16 cellular contexts compared by ENCODE assay signal in genomic region chr12:552466-552865, GRCh38.
DNase-seq lines count a peak whose midpoint lies in the region; ATAC-seq and TF ChIP-seq lines count a peak whose summit lies in the region.
"Had no signal": no experiment of that assay in that cellular context is flagged by ENCODE, and none has a peak within 500 bp of the region (broad histone marks: within the 10 kb centered on the region; RNA-seq: fewer than 3 reads in every experiment).

No MANE protein-coding gene starts in this region.

- H3K9me3 ChIP-seq in T-helper 17 cell (ENCODE audit: control insufficient read depth, low read length, poor library complexity, severe bottlenecking) (no peaks in the 10 kb centered on the region), uterus (no peaks in the 10 kb centered on the region), MG63 (no peaks in the 10 kb centered on the region)
- H3K9me3 ChIP-seq: pancreas had no signal

- no peaks in the 10 kb centered on the region for H3K4me1 ChIP-seq in uterus
- H3K4me1 ChIP-seq: pancreas had no signal

- H3K27me3 Mint-ChIP-seq in activated naive CD4-positive, alpha-beta T cell treated with anti-CD3 and anti-CD28 coated beads, Interleukin-2, amount 50 U/mL, for 24 hours = no peaks in the 10 kb centered on the region
- no peaks in the 10 kb centered on the region for H3K27me3 Mint-ChIP-seq in T-helper 17 cell

- H3K4me3 ChIP-seq in uterus (no peak overlapping the region), MG63 (no peak overlapping the region)
- H3K4me3 ChIP-seq: hepatocyte, pancreas had no signal

- peak overlapping the region; percentile 16 for H3K4me3 Mint-ChIP-seq in activated naive CD4-positive, alpha-beta T cell treated with anti-CD3 and anti-CD28 coated beads, Interleukin-2, amount 50 U/mL, for 24 hours
- peak overlapping the region; percentile 93 for H3K4me3 Mint-ChIP-seq in T-helper 17 cell
- H3K4me3 Mint-ChIP-seq in stimulated activated effector memory CD8-positive, alpha-beta T cell treated with anti-CD3 and anti-CD28 coated beads, Interleukin-12 subunit alpha, Interleukin-12 subunit beta, amount 100 ng/mL, for 72 hours = no peak overlapping the region

- H3K27ac Mint-ChIP-seq in activated naive CD4-positive, alpha-beta T cell treated with anti-CD3 and anti-CD28 coated beads, Interleukin-2, amount 50 U/mL, for 24 hours = peak overlapping the region; percentile 66
- peak overlapping the region; percentile 93 for H3K27ac Mint-ChIP-seq in T-helper 17 cell
- peak overlapping the region; percentile 73 for H3K27ac Mint-ChIP-seq in stimulated activated effector memory CD8-positive, alpha-beta T cell treated with anti-CD3 and anti-CD28 coated beads, Interleukin-12 subunit alpha, Interleukin-12 subunit beta, amount 100 ng/mL, for 72 hours

- TF ChIP-seq CTCF in uterus (IDR thresholded peaks at IDR 0.05) = no peak

- no peaks in the 10 kb centered on the region for H3K9me3 Mint-ChIP-seq in activated naive CD4-positive, alpha-beta T cell treated with anti-CD3 and anti-CD28 coated beads, Interleukin-2, amount 50 U/mL, for 24 hours
- no peaks in the 10 kb centered on the region for H3K9me3 Mint-ChIP-seq in stimulated activated effector memory CD8-positive, alpha-beta T cell treated with anti-CD3 and anti-CD28 coated beads, Interleukin-12 subunit alpha, Interleukin-12 subunit beta, amount 100 ng/mL, for 72 hours

- ATAC-seq in T-helper 17 cell (no peak), left ventricle myocardium superior (peak; percentile 51)
- ATAC-seq in stimulated activated effector memory CD8-positive, alpha-beta T cell treated with anti-CD3 and anti-CD28 coated beads, Interleukin-12 subunit alpha, Interleukin-12 subunit beta, amount 100 ng/mL, for 72 hours = peak; percentile 12
- ATAC-seq: pancreas had no signal

- TF ChIP-seq POLR2A in uterus (IDR thresholded peaks at IDR 0.05) = no peak

- H3K27me3 ChIP-seq in uterus = no peaks in the 10 kb centered on the region
- peaks cover 4% of the 10 kb centered on the region; the same call in 1 of the 2 replicates for H3K27me3 ChIP-seq in MG63
- H3K27me3 ChIP-seq: hepatocyte, pancreas had no signal

- intact Hi-C loops in left ventricle myocardium superior (cut with micrococcal nuclease) (no loop called here), uterus (cut with DNase I; ENCODE audit: low total_unique reads) (no loop called here)

- H3K36me3 Mint-ChIP-seq in activated naive CD4-positive, alpha-beta T cell treated with anti-CD3 and anti-CD28 coated beads, Interleukin-2, amount 50 U/mL, for 24 hours = no peaks in the 10 kb centered on the region
- no peaks in the 10 kb centered on the region for H3K36me3 Mint-ChIP-seq in T-helper 17 cell (ENCODE audit: low read depth)
- H3K36me3 Mint-ChIP-seq in stimulated activated effector memory CD8-positive, alpha-beta T cell treated with anti-CD3 and anti-CD28 coated beads, Interleukin-12 subunit alpha, Interleukin-12 subunit beta, amount 100 ng/mL, for 72 hours = no peaks in the 10 kb centered on the region

- H3K4me1 Mint-ChIP-seq in activated naive CD4-positive, alpha-beta T cell treated with anti-CD3 and anti-CD28 coated beads, Interleukin-2, amount 50 U/mL, for 24 hours = peaks cover 34% of the 10 kb centered on the region
- H3K4me1 Mint-ChIP-seq in T-helper 17 cell = peaks cover 39% of the 10 kb centered on the region
- H3K4me1 Mint-ChIP-seq in stimulated activated effector memory CD8-positive, alpha-beta T cell treated with anti-CD3 and anti-CD28 coated beads, Interleukin-12 subunit alpha, Interleukin-12 subunit beta, amount 100 ng/mL, for 72 hours = peaks cover 35% of the 10 kb centered on the region

- no peak overlapping the region for H3K27ac ChIP-seq in uterus
- H3K27ac ChIP-seq: hepatocyte, pancreas had no signal

- no peak for DNase-seq in activated naive CD4-positive, alpha-beta T cell treated with anti-CD3 and anti-CD28 coated beads, Interleukin-2, amount 50 U/mL, for 16 hours
- DNase-seq in T-helper 17 cell (no peak), left ventricle myocardium superior (no peak), NCI-H2107 (lab: John Stamatoyannopoulos, UW) (no peak), uterus (no peak), MG63 (no peak)
- DNase-seq in stimulated activated effector memory CD8-positive, alpha-beta T cell treated with anti-CD3 and anti-CD28 coated beads, Interleukin-12 subunit alpha, Interleukin-12 subunit beta, amount 100 ng/mL, for 72 hours (ENCODE audit: low spot score in 2 of 2) = no peak
- DNase-seq: activated CD8-positive, alpha-beta memory T cell treated with anti-CD3 and anti-CD28 coated beads, Interleukin-2, amount 50 U/mL, for 48 hours; GF-D8; KG1; NCI-H1092; NCI-H226; NK-92 treated with Interleukin-12 subunit alpha and Interleukin-12 subunit beta, amount 100 ng/mL, for 24 hours; pancreas had no signal

- H3K36me3 ChIP-seq in uterus (no peaks in the 10 kb centered on the region), MG63 (no peaks in the 10 kb centered on the region)
- H3K36me3 ChIP-seq: pancreas had no signal
